In the genomic region with DNA sequence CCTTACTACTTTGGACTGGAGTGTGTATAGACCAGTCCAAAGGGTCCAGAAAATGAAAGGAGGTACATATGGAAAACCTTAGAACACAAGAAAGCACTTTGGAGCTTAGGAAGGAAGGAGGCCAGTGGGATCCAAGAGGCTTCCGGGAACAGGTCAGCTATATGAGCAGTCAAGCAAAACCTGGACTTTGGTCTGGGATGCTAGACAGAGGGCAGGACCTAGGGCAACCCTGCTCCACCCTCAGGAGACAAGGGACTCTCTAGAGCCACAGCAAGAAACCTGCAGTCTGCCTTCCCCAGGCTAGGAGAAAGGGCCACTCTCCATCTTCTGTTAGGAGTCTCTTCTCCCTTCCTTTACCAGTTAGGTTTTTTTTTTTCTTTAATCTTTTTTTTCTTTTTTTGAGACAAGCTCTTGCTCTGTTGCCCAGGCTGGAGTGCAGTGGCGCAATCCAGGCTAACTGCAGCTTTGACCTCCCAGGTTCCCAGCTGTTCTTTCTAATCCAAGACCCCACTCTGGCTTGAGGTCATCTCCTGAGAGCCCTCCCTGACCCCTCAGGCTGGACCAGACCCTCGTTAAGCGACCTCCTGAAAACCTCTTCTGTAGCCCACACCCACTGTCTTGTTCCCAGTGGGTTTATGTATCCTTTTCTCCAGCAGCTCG, we compare ENCODE assay signal across 1 cellular context.
TF ChIP-seq lines count a peak whose summit lies in the region.

No MANE protein-coding gene starts in this region.

TF ChIP-seq in HepG2, 621 proteins besides CTCF, POLR2A, EP300 and RAD21:
- TF ChIP-seq, protein P1, sequence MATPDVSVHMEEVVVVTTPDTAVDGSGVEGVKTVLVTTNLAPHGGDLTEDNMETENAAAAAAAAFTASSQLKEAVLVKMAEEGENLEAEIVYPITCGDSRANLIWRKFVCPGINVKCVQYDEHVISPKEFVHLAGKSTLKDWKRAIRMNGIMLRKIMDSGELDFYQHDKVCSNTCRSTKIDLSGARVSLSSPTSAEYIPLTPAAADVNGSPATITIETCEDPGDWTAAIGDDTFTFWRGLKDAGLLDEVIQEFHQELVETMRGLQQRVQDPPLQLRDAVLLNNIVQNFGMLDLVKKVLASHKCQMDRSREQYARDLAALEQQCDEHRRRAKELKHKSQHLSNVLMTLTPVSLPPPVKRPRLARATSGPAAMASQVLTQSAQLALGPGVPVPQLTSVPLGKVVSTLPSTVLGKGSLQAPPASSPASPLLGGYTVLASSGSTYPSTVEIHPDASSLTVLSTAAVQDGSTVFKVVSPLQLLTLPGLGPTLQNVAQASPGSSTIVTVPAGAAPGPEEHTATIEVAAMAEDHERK (CRISPR knock-in tag; IDR thresholded peaks at IDR 0.05; ENCODE audit: low read depth) = no peak
- TF ChIP-seq SYNCRIP (IDR thresholded peaks at IDR 0.05; ENCODE audit: insufficient read depth, low read depth, low read length) (no peak), ZNF263 (CRISPR knock-in tag; IDR thresholded peaks at IDR 0.05) (no peak), POLR2AphosphoS2 (IDR thresholded peaks at IDR 0.05; ENCODE audit: low read depth, low read length) (no peak), MEF2D (CRISPR knock-in tag; IDR thresholded peaks at IDR 0.05) (no peak), ZIK1 (CRISPR knock-in tag; IDR thresholded peaks at IDR 0.05; ENCODE audit: borderline replicate concordance, low read depth) (no peak), ZNF292 (CRISPR knock-in tag; IDR thresholded peaks at IDR 0.05; ENCODE audit: borderline replicate concordance, low read depth) (no peak), ZNF230 (CRISPR knock-in tag; IDR thresholded peaks at IDR 0.05) (no peak), ZFY (CRISPR knock-in tag; IDR thresholded peaks at IDR 0.05) (no peak), ZNF431 (CRISPR knock-in tag; IDR thresholded peaks at IDR 0.05; ENCODE audit: borderline replicate concordance, low read depth) (no peak), ZBTB38 (CRISPR knock-in tag; IDR thresholded peaks at IDR 0.05) (no peak), ZNF777 (CRISPR knock-in tag; IDR thresholded peaks at IDR 0.05) (no peak), HOXA3 (CRISPR knock-in tag; IDR thresholded peaks at IDR 0.05) (no peak)
- TF ChIP-seq, protein P2, sequence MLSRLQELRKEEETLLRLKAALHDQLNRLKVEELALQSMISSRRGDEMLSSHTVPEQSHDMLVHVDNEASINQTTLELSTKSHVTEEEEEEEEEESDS (CRISPR knock-in tag; IDR thresholded peaks at IDR 0.05; ENCODE audit: borderline replicate concordance) = no peak
- TF ChIP-seq, protein P3, sequence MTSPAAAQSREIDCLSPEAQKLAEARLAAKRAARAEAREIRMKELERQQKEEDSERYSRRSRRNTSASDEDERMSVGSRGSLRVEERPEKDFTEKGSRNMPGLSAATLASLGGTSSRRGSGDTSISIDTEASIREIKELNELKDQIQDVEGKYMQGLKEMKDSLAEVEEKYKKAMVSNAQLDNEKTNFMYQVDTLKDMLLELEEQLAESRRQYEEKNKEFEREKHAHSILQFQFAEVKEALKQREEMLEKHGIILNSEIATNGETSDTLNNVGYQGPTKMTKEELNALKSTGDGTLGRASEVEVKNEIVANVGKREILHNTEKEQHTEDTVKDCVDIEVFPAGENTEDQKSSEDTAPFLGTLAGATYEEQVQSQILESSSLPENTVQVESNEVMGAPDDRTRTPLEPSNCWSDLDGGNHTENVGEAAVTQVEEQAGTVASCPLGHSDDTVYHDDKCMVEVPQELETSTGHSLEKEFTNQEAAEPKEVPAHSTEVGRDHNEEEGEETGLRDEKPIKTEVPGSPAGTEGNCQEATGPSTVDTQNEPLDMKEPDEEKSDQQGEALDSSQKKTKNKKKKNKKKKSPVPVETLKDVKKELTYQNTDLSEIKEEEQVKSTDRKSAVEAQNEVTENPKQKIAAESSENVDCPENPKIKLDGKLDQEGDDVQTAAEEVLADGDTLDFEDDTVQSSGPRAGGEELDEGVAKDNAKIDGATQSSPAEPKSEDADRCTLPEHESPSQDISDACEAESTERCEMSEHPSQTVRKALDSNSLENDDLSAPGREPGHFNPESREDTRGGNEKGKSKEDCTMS (CRISPR knock-in tag; conservative IDR thresholded peaks at IDR 0.05) = no peak
- TF ChIP-seq, protein P4, sequence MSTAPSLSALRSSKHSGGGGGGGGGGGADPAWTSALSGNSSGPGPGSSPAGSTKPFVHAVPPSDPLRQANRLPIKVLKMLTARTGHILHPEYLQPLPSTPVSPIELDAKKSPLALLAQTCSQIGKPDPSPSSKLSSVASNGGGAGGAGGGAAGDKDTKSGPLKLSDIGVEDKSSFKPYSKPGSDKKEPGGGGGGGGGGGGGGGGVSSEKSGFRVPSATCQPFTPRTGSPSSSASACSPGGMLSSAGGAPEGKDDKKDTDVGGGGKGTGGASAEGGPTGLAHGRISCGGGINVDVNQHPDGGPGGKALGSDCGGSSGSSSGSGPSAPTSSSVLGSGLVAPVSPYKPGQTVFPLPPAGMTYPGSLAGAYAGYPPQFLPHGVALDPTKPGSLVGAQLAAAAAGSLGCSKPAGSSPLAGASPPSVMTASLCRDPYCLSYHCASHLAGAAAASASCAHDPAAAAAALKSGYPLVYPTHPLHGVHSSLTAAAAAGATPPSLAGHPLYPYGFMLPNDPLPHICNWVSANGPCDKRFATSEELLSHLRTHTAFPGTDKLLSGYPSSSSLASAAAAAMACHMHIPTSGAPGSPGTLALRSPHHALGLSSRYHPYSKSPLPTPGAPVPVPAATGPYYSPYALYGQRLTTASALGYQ (CRISPR knock-in tag; IDR thresholded peaks at IDR 0.05) = no peak
- TF ChIP-seq, protein P5, sequence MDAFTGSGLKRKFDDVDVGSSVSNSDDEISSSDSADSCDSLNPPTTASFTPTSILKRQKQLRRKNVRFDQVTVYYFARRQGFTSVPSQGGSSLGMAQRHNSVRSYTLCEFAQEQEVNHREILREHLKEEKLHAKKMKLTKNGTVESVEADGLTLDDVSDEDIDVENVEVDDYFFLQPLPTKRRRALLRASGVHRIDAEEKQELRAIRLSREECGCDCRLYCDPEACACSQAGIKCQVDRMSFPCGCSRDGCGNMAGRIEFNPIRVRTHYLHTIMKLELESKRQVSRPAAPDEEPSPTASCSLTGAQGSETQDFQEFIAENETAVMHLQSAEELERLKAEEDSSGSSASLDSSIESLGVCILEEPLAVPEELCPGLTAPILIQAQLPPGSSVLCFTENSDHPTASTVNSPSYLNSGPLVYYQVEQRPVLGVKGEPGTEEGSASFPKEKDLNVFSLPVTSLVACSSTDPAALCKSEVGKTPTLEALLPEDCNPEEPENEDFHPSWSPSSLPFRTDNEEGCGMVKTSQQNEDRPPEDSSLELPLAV (CRISPR knock-in tag; conservative IDR thresholded peaks at IDR 0.05; ENCODE audit: low read depth) = no peak
- TF ChIP-seq, protein P6, sequence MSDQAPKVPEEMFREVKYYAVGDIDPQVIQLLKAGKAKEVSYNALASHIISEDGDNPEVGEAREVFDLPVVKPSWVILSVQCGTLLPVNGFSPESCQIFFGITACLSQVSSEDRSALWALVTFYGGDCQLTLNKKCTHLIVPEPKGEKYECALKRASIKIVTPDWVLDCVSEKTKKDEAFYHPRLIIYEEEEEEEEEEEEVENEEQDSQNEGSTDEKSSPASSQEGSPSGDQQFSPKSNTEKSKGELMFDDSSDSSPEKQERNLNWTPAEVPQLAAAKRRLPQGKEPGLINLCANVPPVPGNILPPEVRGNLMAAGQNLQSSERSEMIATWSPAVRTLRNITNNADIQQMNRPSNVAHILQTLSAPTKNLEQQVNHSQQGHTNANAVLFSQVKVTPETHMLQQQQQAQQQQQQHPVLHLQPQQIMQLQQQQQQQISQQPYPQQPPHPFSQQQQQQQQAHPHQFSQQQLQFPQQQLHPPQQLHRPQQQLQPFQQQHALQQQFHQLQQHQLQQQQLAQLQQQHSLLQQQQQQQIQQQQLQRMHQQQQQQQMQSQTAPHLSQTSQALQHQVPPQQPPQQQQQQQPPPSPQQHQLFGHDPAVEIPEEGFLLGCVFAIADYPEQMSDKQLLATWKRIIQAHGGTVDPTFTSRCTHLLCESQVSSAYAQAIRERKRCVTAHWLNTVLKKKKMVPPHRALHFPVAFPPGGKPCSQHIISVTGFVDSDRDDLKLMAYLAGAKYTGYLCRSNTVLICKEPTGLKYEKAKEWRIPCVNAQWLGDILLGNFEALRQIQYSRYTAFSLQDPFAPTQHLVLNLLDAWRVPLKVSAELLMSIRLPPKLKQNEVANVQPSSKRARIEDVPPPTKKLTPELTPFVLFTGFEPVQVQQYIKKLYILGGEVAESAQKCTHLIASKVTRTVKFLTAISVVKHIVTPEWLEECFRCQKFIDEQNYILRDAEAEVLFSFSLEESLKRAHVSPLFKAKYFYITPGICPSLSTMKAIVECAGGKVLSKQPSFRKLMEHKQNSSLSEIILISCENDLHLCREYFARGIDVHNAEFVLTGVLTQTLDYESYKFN (CRISPR knock-in tag; conservative IDR thresholded peaks at IDR 0.05) = no peak
- TF ChIP-seq, protein P7, sequence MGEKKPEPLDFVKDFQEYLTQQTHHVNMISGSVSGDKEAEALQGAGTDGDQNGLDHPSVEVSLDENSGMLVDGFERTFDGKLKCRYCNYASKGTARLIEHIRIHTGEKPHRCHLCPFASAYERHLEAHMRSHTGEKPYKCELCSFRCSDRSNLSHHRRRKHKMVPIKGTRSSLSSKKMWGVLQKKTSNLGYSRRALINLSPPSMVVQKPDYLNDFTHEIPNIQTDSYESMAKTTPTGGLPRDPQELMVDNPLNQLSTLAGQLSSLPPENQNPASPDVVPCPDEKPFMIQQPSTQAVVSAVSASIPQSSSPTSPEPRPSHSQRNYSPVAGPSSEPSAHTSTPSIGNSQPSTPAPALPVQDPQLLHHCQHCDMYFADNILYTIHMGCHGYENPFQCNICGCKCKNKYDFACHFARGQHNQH (CRISPR knock-in tag; IDR thresholded peaks at IDR 0.05) = no peak
